ENCODE assay signal across 7 cellular contexts in genomic region chr20:53297154-53297529, GRCh38.
"Had no signal": no experiment of that assay in that cellular context is flagged by ENCODE, and none has a peak within 500 bp of the region (broad histone marks: within the 10 kb centered on the region; RNA-seq: fewer than 3 reads in every experiment).

No MANE protein-coding gene starts in this region.

- H3K4me3 Mint-ChIP-seq: GM23338, H9, IgD-negative memory B cell had no signal

- H3K4me2 ChIP-seq: GM23338 had no signal

- H3K9me3 Mint-ChIP-seq: GM23338, H9, IgD-negative memory B cell had no signal

- H3K27ac Mint-ChIP-seq: GM23338, H9, IgD-negative memory B cell had no signal

- FAIRE-seq: H1, H54 had no signal

- H3K4me3 ChIP-seq: GM23338 had no signal

- ATAC-seq: GM23338 had no signal

- H3K4me1 Mint-ChIP-seq: GM23338, IgD-negative memory B cell had no signal

- DNase-seq: H9, HCEC 1CT, KG1 had no signal

- H2AFZ ChIP-seq: GM23338 had no signal

- H3K36me3 Mint-ChIP-seq: IgD-negative memory B cell had no signal
